ENCODE assay signal across 8 cellular contexts in the genomic region with DNA sequence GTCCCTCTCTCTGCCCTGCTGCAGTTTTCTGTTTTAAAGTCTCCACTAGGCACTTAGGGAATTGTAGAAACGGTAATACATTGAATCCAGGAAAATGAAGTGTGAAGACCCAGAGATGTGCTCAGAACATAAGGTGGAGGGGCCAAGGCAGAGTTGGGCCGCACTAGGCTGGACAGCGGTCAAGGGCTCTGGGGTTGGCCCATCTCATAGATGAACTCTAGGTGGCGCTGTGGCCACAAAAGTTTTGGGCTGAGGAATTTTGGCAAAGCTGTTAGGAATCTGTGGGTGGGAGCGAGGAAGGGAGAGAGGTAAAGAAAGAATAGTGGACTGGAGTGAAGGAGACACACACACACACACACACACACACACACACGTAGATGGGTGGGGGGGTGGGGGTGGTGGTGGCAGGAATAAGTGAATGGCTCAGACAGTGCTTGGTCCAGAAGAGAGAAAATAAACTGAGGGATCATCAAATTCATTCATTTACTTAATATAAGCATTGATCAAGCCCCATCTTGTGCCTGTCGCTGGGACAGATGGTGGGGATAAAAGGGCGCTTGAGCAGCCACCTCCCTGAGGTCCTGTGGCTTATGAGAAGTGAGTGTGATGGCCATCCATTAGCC.
DNase-seq lines count a peak whose midpoint lies in the region; ATAC-seq, FAIRE-seq and TF ChIP-seq lines count a peak whose summit lies in the region.

No MANE protein-coding gene starts in this region.

- no peaks in the 10 kb centered on the region for H3K4me1 ChIP-seq in lung (ENCODE audit: control insufficient read depth in 2 of 2, insufficient read depth in 2 of 2, low read length in 2 of 2)

- H3K27ac ChIP-seq in coronary artery (no peak overlapping the region), lung (ENCODE audit: low read depth in 1 of 2, low read length in 1 of 2) (no peak overlapping the region)

- TF ChIP-seq CTCF in GM12865 (IDR thresholded peaks at IDR 0.05; ENCODE audit: insufficient read depth, low read depth, low read length, missing control alignments) (peak; percentile 67), coronary artery (IDR thresholded peaks at IDR 0.05) (peak; percentile 54), lung (IDR thresholded peaks at IDR 0.05; ENCODE audit: control extremely low read depth, extremely low read depth) (peak; percentile 73)

- H3K4me1 Mint-ChIP-seq in activated T-cell treated with anti-CD3 and anti-CD28 coated beads, Interleukin-2, amount 50 U/mL, for 72 hours (ENCODE audit: low read depth) = no peaks in the 10 kb centered on the region

- peaks cover 7 to 10% of the 10 kb centered on the region in 2 donors for H3K9me3 Mint-ChIP-seq in activated T-cell treated with anti-CD3 and anti-CD28 coated beads, Interleukin-2, amount 50 U/mL, for 72 hours

- DNase-seq in GM12865 (ENCODE audit: low read depth) (no peak), NCI-H2227 treated with DMSO at 0.1 percent for 48 hours (lab: John Stamatoyannopoulos, UW) (peak; percentile 3), coronary artery (ENCODE audit: low spot score) (no peak), lung (ENCODE audit: low spot score) (peak; percentile 61), RCC 7860 (ENCODE audit: low spot score) (no peak)
- DNase-seq in activated T-cell treated with anti-CD3 and anti-CD28 coated beads, Interleukin-2, amount 50 U/mL, for 72 hours = no peak

- ATAC-seq in lung (ENCODE audit: insufficient read depth, low FRiP score) = peak; percentile 86
- ATAC-seq in activated T-cell treated with anti-CD3 and anti-CD28 coated beads, Interleukin-2, amount 50 U/mL, for 72 hours (replicated peaks in 1 of 2) = no peak
- ATAC-seq in HG03571 (IDR thresholded peaks at IDR 0.05; ENCODE audit: unreplicated experiment) = no peak
- ATAC-seq in HG03108 (IDR thresholded peaks at IDR 0.05; ENCODE audit: unreplicated experiment) = no peak

- no peak for FAIRE-seq in RCC 7860 (lab: Jason Lieb, UNC)

- no peaks in the 10 kb centered on the region for H3K36me3 ChIP-seq in lung (ENCODE audit: control insufficient read depth in 2 of 2, insufficient read depth in 2 of 2, low read length in 2 of 2)

- H3K4me3 Mint-ChIP-seq in activated T-cell treated with anti-CD3 and anti-CD28 coated beads, Interleukin-2, amount 50 U/mL, for 72 hours = no peak overlapping the region

- H3K27me3 Mint-ChIP-seq in activated T-cell treated with anti-CD3 and anti-CD28 coated beads, Interleukin-2, amount 50 U/mL, for 72 hours (ENCODE audit: low read depth) = peaks cover 52% of the 10 kb centered on the region

- peaks cover 0 to 3% of the 10 kb centered on the region in 2 donors for H3K36me3 Mint-ChIP-seq in activated T-cell treated with anti-CD3 and anti-CD28 coated beads, Interleukin-2, amount 50 U/mL, for 72 hours (ENCODE audit: insufficient read depth in 2 of 2)

- H3K27ac Mint-ChIP-seq in activated T-cell treated with anti-CD3 and anti-CD28 coated beads, Interleukin-2, amount 50 U/mL, for 72 hours = no peak overlapping the region

- H3K9me3 ChIP-seq in lung (ENCODE audit: control insufficient read depth in 2 of 2, insufficient read depth in 1 of 2, low read length in 1 of 2) = no peaks in the 10 kb centered on the region

- H3K27me3 ChIP-seq in lung (ENCODE audit: control insufficient read depth, insufficient read depth) = no peaks in the 10 kb centered on the region

- H3K4me3 ChIP-seq in GM12865 (ENCODE audit: low read depth, low read length) = no peak overlapping the region
- H3K4me3 ChIP-seq in coronary artery = no peak overlapping the region
- H3K4me3 ChIP-seq in lung = no peak overlapping the region

- WGBS in lung, 2 donors = 24 to 30% methylated on average over 8 of the region's 8 CpGs

Comparison
In these comparisons a context has a peak if more than half of its experiments do, and no peak if none do; other contexts are left out.
1. DNase-seq: peak in NCI-H2227 treated with DMSO at 0.1 percent for 48 hours (single experiment) and lung (single experiment); none in GM12865 (single experiment), coronary artery (single experiment), activated T-cell treated with anti-CD3 and anti-CD28 coated beads, Interleukin-2, amount 50 U/mL, for 72 hours (0 of 2) and RCC 7860 (single experiment).
2. Peak in every context shown above with its lines, with median percentiles within 50 percentile points of each other: CTCF ChIP-seq.